In genomic region chr7:149856-150636, GRCh38 we compare ENCODE assay signal across 9 cellular contexts. TPM values are rescaled to one million over a fixed set of nuclear protein-coding genes. Genes with fewer than 3 reads are reported as not detected.
A peak's percentile ranks its signal among the peaks of the same experiment; 100 is the strongest.
DNase-seq lines count a peak whose midpoint lies in the region; ATAC-seq and TF ChIP-seq lines count a peak whose summit lies in the region.
"Had no signal": no experiment of that assay in that cellular context is flagged by ENCODE, and none has a peak within 500 bp of the region (broad histone marks: within the 10 kb centered on the region; RNA-seq: fewer than 3 reads in every experiment).

No MANE protein-coding gene starts in this region.

- H3K27ac ChIP-seq in duodenal mucosa (ENCODE audit: low read depth, low read length): peak overlapping the region; percentile 94
- peak overlapping the region; percentile 93 to 97 (median 94) for H3K27ac ChIP-seq in stomach

- intact Hi-C loops in stomach (cut with DNase I; ENCODE audit: low total_unique reads): no loop called here

- peak; percentile 43 for DNase-seq in mucosa of gallbladder (ENCODE audit: low spot score)
- peak; percentile 45 for DNase-seq in stomach
- DNase-seq in A172 (ENCODE audit: low spot score): no peak

- H3K9me3 ChIP-seq in duodenal mucosa (ENCODE audit: control insufficient read depth in 1 of 2, low read length in 2 of 2) (no peaks in the 10 kb centered on the region), stomach (no peaks in the 10 kb centered on the region)

- H3K27me3 ChIP-seq in duodenal mucosa (ENCODE audit: control insufficient read depth in 1 of 2, insufficient read depth in 2 of 2, low read length in 2 of 2) (no peaks in the 10 kb centered on the region), stomach (no peaks in the 10 kb centered on the region)

- no peak for TF ChIP-seq POLR2A in stomach (IDR thresholded peaks at IDR 0.05)

- H3K4me3 ChIP-seq in WI38 (ENCODE audit: low read depth, low read length) (peak overlapping the region; percentile 64), duodenal mucosa (ENCODE audit: low read depth in 1 of 2, low read length in 2 of 2) (peak overlapping the region; percentile 73 to 77), stomach (peak overlapping the region; percentile 42 to 56 (median 48))

- H3K4me1 ChIP-seq in duodenal mucosa (ENCODE audit: control insufficient read depth in 1 of 2, insufficient read depth in 2 of 2, low read length in 2 of 2) (peaks cover 15% of the 10 kb centered on the region in 2 donors), stomach (peaks cover 14 to 31% (median 20%) of the 10 kb centered on the region in 4 donors)

- no peak for TF ChIP-seq EP300 in stomach (IDR thresholded peaks at IDR 0.05)

- 24 to 37% (median 31%) methylated on average over 23 to 37 of the region's 37 CpGs for WGBS in stomach, 5 donors

- H3K9ac ChIP-seq in duodenal mucosa (ENCODE audit: low read depth in 1 of 2, low read length in 2 of 2): peak overlapping the region; percentile 78 to 84

- ATAC-seq in GM18502 (IDR thresholded peaks at IDR 0.05; ENCODE audit: poor library complexity, unreplicated experiment) (peak; percentile 15), HG03280 (IDR thresholded peaks at IDR 0.05; ENCODE audit: unreplicated experiment) (peak; percentile 24), HG03442 (IDR thresholded peaks at IDR 0.05; ENCODE audit: unreplicated experiment) (no peak)

- no peak for TF ChIP-seq CTCF in WI38 (IDR thresholded peaks at IDR 0.05; ENCODE audit: low read depth, low read length)
- TF ChIP-seq CTCF in stomach (IDR thresholded peaks at IDR 0.05): no peak

- H3K36me3 ChIP-seq in duodenal mucosa (ENCODE audit: control insufficient read depth in 1 of 2, insufficient read depth in 2 of 2, low read length in 2 of 2) (no peaks in the 10 kb centered on the region), stomach (no peaks in the 10 kb centered on the region)

RNA-seq across cellular contexts. Expression of gene FAM20C, which starts 42.3 kb away (rescaled TPM):
- 99.2 TPM for total RNA-seq in mucosa of gallbladder
- 10 to 100 TPM; 21.3 to 89.8 (median 49.0) TPM for total RNA-seq in stomach
- polyA plus RNA-seq in stomach: 10 to 100 TPM; 19.1 to 35.2 (median 33.9) TPM
- total RNA-seq in A172 (2014; rRNA removed; shearing (Covaris generic)): 27.1 and 30.2 TPM in 2 replicates
- total RNA-seq: T-helper 1 cell treated with Interleukin-12 subunit alpha and Interleukin-12 subunit beta and Interleukin-4 antibody, amounts not matched to agents 30 ng/mL and 1 ng/mL, for 36 hours had no signal
